In genomic region chr15:85730001-85730820, GRCh38 we compare ENCODE assay signal across 8 cellular contexts.
DNase-seq lines count a peak whose midpoint lies in the region; ATAC-seq and TF ChIP-seq lines count a peak whose summit lies in the region.

No MANE protein-coding gene starts in this region.

- CTCF ChIA-PET in BJ (lab: Yijun Ruan, JAX): interaction anchor here (0.7 to 5.0 kb wide), 10 partner anchors 9 to 855 kb away, joined by 3 to 49 read pairs (median 4); no protein-coding TSS in a partner anchor
- CTCF ChIA-PET in activated naive CD4-positive, alpha-beta T cell treated with anti-CD3 and anti-CD28 coated beads, Interleukin-2, amount 10 ng/mL, durations not matched to agents 7 days and 5 days (lab: Charles Lee): interaction anchor here (0.6 to 7.4 kb wide), 16 partner anchors 9 to 433 kb away, joined by 3 to 64 read pairs (median 3); no protein-coding TSS in a partner anchor

- TF ChIP-seq CTCF in BJ (IDR thresholded peaks at IDR 0.05; ENCODE audit: insufficient read depth, low read depth, low read length) (peak; percentile 60), prostate gland (IDR thresholded peaks at IDR 0.05) (peak; percentile 50 to 83 (median 81))

- 21% methylated on average over 5 of the region's 5 CpGs for WGBS in prostate gland

- no peaks in the 10 kb centered on the region for H3K27me3 Mint-ChIP-seq in activated naive CD4-positive, alpha-beta T cell treated with anti-CD3 and anti-CD28 coated beads, Interleukin-2, amount 10 ng/mL, durations not matched to agents 7 days and 5 days

- H3K9me3 ChIP-seq in prostate gland: no peaks in the 10 kb centered on the region

- H3K9me3 Mint-ChIP-seq in activated naive CD4-positive, alpha-beta T cell treated with anti-CD3 and anti-CD28 coated beads, Interleukin-2, amount 10 ng/mL, durations not matched to agents 7 days and 5 days: peaks cover 13% of the 10 kb centered on the region

- DNase-seq in BJ (ENCODE audit: low read depth) (no peak), NCI-H82 treated with DMSO at 0.1 percent for 48 hours (lab: John Stamatoyannopoulos, UW; ENCODE audit: unreplicated experiment) (peak; percentile 51), glomerular endothelial cell (ENCODE audit: extremely low read depth, low read depth, low spot score) (peak; percentile 33), prostate gland (ENCODE audit: low spot score) (peak; percentile 66)
- DNase-seq in activated naive CD4-positive, alpha-beta T cell treated with anti-CD3 and anti-CD28 coated beads, Interleukin-2, amount 10 ng/mL, durations not matched to agents 7 days and 5 days: peak; percentile 49

- H3K4me1 Mint-ChIP-seq in activated naive CD4-positive, alpha-beta T cell treated with anti-CD3 and anti-CD28 coated beads, Interleukin-2, amount 10 ng/mL, durations not matched to agents 7 days and 5 days: peaks cover 6% of the 10 kb centered on the region

- H3K4me1 ChIP-seq in prostate gland (replicated peaks): no peaks in the 10 kb centered on the region

- intact Hi-C loops in prostate gland (cut with DNase I): loop anchor here (2.0 kb wide), 1 partner anchor 101 kb away; no protein-coding TSS in a partner anchor

- no peak for TF ChIP-seq POLR2A in prostate gland (IDR thresholded peaks at IDR 0.05)

- POLR2A ChIA-PET in BJ (lab: Charles Lee): interaction anchor here (0.6 kb wide), 1 partner anchor 39 kb away, joined by 3 read pairs; no protein-coding TSS in a partner anchor

- peak overlapping the region; percentile 56 for H3K27ac Mint-ChIP-seq in activated naive CD4-positive, alpha-beta T cell treated with anti-CD3 and anti-CD28 coated beads, Interleukin-2, amount 10 ng/mL, durations not matched to agents 7 days and 5 days

- H3K27ac ChIP-seq in prostate gland: peak overlapping the region in 1 of 2 donors; percentile 10

- ATAC-seq in GM18870 (IDR thresholded peaks at IDR 0.05; ENCODE audit: unreplicated experiment): peak; percentile 89
- peak; percentile 63 for ATAC-seq in HG03565 (IDR thresholded peaks at IDR 0.05; ENCODE audit: unreplicated experiment)
- no peak for ATAC-seq in HG02623 (IDR thresholded peaks at IDR 0.05; ENCODE audit: unreplicated experiment)

- peaks cover 76% of the 10 kb centered on the region for H3K36me3 Mint-ChIP-seq in activated naive CD4-positive, alpha-beta T cell treated with anti-CD3 and anti-CD28 coated beads, Interleukin-2, amount 10 ng/mL, durations not matched to agents 7 days and 5 days

- H3K27me3 ChIP-seq in BJ (ENCODE audit: control insufficient read depth, insufficient read depth, low read length) (no peaks in the 10 kb centered on the region), prostate gland (replicated peaks; ENCODE audit: insufficient read depth) (no peaks in the 10 kb centered on the region)

- H3K36me3 ChIP-seq in BJ (ENCODE audit: control insufficient read depth, insufficient read depth, low read length) (peaks cover 3% of the 10 kb centered on the region), prostate gland (no peaks in the 10 kb centered on the region)

- H3K4me3 Mint-ChIP-seq in activated naive CD4-positive, alpha-beta T cell treated with anti-CD3 and anti-CD28 coated beads, Interleukin-2, amount 10 ng/mL, durations not matched to agents 7 days and 5 days: no peak overlapping the region

- H3K4me3 ChIP-seq in BJ (ENCODE audit: low read depth, low read length) (no peak overlapping the region), prostate gland (no peak overlapping the region)
